Comparison of ENCODE assay signal across 9 cellular contexts in genomic region chr18:12278765-12279682, GRCh38. TPM values are rescaled to one million over a fixed set of nuclear protein-coding genes. Genes with fewer than 3 reads are reported as not detected.
DNase-seq lines count a peak whose midpoint lies in the region; ATAC-seq and TF ChIP-seq lines count a peak whose summit lies in the region.
"Had no signal": no experiment of that assay in that cellular context is flagged by ENCODE, and none has a peak within 500 bp of the region (broad histone marks: within the 10 kb centered on the region; RNA-seq: fewer than 3 reads in every experiment).

No MANE protein-coding gene starts in this region.

- dilution Hi-C loops in mammary epithelial cell (cut with HindIII; ENCODE audit: low sequenced_read_pairs) = no loop called here

- peak; percentile 91 for DNase-seq in H7
- DNase-seq in mammary epithelial cell = peak; percentile 87
- peak; percentile 90 for DNase-seq in skeletal muscle cell (ENCODE audit: low read depth)
- no peak for DNase-seq in KG1 (lab: John Stamatoyannopoulos, UW)
- no peak for DNase-seq in activated naive CD8-positive, alpha-beta T cell treated with anti-CD3 and anti-CD28 coated beads for 36 hours
- DNase-seq: activated B cell treated with CpG ODN at 0.5 μM for 24 hours had no signal

- H3K27ac ChIP-seq in mammary epithelial cell (ENCODE audit: insufficient read depth, low read depth, low read length) = peak overlapping the region; percentile 83
- peak overlapping the region; percentile 68 for H3K27ac ChIP-seq in iPS-18a (ENCODE audit: low read length)

- ATAC-seq in GM21360 (IDR thresholded peaks at IDR 0.05; ENCODE audit: unreplicated experiment) (no peak), HG03097 (IDR thresholded peaks at IDR 0.05; ENCODE audit: low FRiP score, unreplicated experiment) (no peak)

- H3K4me3 Mint-ChIP-seq in activated naive CD8-positive, alpha-beta T cell treated with anti-CD3 and anti-CD28 coated beads for 36 hours = no peak overlapping the region
- H3K4me3 Mint-ChIP-seq: activated B cell treated with CpG ODN at 0.5 μM for 24 hours had no signal

- BruUV-seq in mammary epithelial cell (replicated peaks; lab: Mats Ljungman, UMichigan) = TSS peak; percentile 86

- no peak overlapping the region for H3K27ac Mint-ChIP-seq in activated naive CD8-positive, alpha-beta T cell treated with anti-CD3 and anti-CD28 coated beads for 36 hours
- H3K27ac Mint-ChIP-seq: activated B cell treated with CpG ODN at 0.5 μM for 24 hours had no signal

- H3K27me3 ChIP-seq in H7 (ENCODE audit: control insufficient read depth, insufficient read depth, low read length) (no peaks in the 10 kb centered on the region), mammary epithelial cell (ENCODE audit: insufficient read depth, low read length) (no peaks in the 10 kb centered on the region), iPS-18a (ENCODE audit: control insufficient read depth, insufficient read depth, low read length) (no peaks in the 10 kb centered on the region)

- H3K9me3 Mint-ChIP-seq in activated naive CD8-positive, alpha-beta T cell treated with anti-CD3 and anti-CD28 coated beads for 36 hours = no peaks in the 10 kb centered on the region
- H3K9me3 Mint-ChIP-seq: activated B cell treated with CpG ODN at 0.5 μM for 24 hours had no signal

- CTCF ChIA-PET in mammary epithelial cell (lab: Charles Lee; ENCODE audit: low non-redundant PET) = interaction anchor here (1.1 kb wide), 1 partner anchor 49 kb away, joined by 3 read pairs; no protein-coding TSS in a partner anchor

- TF ChIP-seq CTCF in mammary epithelial cell (conservative IDR thresholded peaks at IDR 0.05 in 1 of 2, IDR thresholded peaks at IDR 0.05 in 1 of 2; ENCODE audit: extremely low read depth in 1 of 2, insufficient read depth in 1 of 2, low read depth in 1 of 2, low read length in 2 of 2) = no peak

- H3K4me1 Mint-ChIP-seq in activated naive CD8-positive, alpha-beta T cell treated with anti-CD3 and anti-CD28 coated beads for 36 hours = no peaks in the 10 kb centered on the region
- H3K4me1 Mint-ChIP-seq: activated B cell treated with CpG ODN at 0.5 μM for 24 hours had no signal

- in situ Hi-C loops in mammary epithelial cell (cut with MboI; ENCODE audit: low sequenced_read_pairs in 2 of 2) = no loop called here

- no peaks in the 10 kb centered on the region for H3K9me3 ChIP-seq in mammary epithelial cell (replicated peaks; ENCODE audit: insufficient read depth, low read length)
- no peaks in the 10 kb centered on the region for H3K9me3 ChIP-seq in iPS-18a (ENCODE audit: control insufficient read depth, low read depth, low read length)

- H3K36me3 Mint-ChIP-seq in activated naive CD8-positive, alpha-beta T cell treated with anti-CD3 and anti-CD28 coated beads for 36 hours = no peaks in the 10 kb centered on the region

- intact Hi-C loops in mammary epithelial cell (cut with micrococcal nuclease) = loop anchor here (5.0 to 10.0 kb wide), 2 partner anchors 378 to 424 kb away; partner anchors contain the start of genes CHMP1B and SPIRE1

- WGBS in mammary epithelial cell (ENCODE audit: low coverage, missing lambda C conversion rate) = 9% methylated on average over 26 of the region's 30 CpGs

- H3K36me3 ChIP-seq in H7 (replicated peaks; ENCODE audit: control insufficient read depth, insufficient read depth, low read length) (no peaks in the 10 kb centered on the region), mammary epithelial cell (ENCODE audit: insufficient read depth, low read length) (no peaks in the 10 kb centered on the region), iPS-18a (ENCODE audit: control insufficient read depth, low read depth, low read length) (no peaks in the 10 kb centered on the region)

- no peaks in the 10 kb centered on the region for H3K79me2 ChIP-seq in mammary epithelial cell (ENCODE audit: insufficient read depth, low read length)

- peaks cover 13% of the 10 kb centered on the region for H3K27me3 Mint-ChIP-seq in activated naive CD8-positive, alpha-beta T cell treated with anti-CD3 and anti-CD28 coated beads for 36 hours

- peaks cover 43% of the 10 kb centered on the region for H3K4me1 ChIP-seq in mammary epithelial cell (ENCODE audit: insufficient read depth, low read length)
- H3K4me1 ChIP-seq in iPS-18a (ENCODE audit: control insufficient read depth, low read depth, low read length) = peaks cover 14% of the 10 kb centered on the region

- no peak overlapping the region for H3K4me3 ChIP-seq in H7 (ENCODE audit: insufficient read depth, low read depth, low read length)
- H3K4me3 ChIP-seq in mammary epithelial cell (replicated peaks in 1 of 3; ENCODE audit: insufficient read depth in 1 of 3, low read depth in 2 of 3, low read length in 3 of 3) = peak overlapping the region; percentile 7 to 28 (median 18)
- H3K4me3 ChIP-seq in iPS-18a (ENCODE audit: low read length) = no peak overlapping the region
- H3K4me3 ChIP-seq in skeletal muscle cell (ENCODE audit: low read depth, low read length) = peak overlapping the region; percentile 41

- H3K4me2 ChIP-seq in mammary epithelial cell (ENCODE audit: insufficient read depth, low read depth, low read length) = peak overlapping the region; percentile 76

- H3K9ac ChIP-seq in mammary epithelial cell (ENCODE audit: insufficient read depth, low read length) (peak overlapping the region; percentile 68), iPS-18a (ENCODE audit: low read length) (peak overlapping the region; percentile 17)

- peak overlapping the region; percentile 93 for H2AFZ ChIP-seq in mammary epithelial cell (ENCODE audit: low read depth, low read length)

- H4K20me1 ChIP-seq in mammary epithelial cell (ENCODE audit: insufficient read depth, low read length) = no peaks in the 10 kb centered on the region

RNA-seq across cellular contexts. Expression of gene CIDEA, which starts 24.9 kb away (rescaled TPM):
- 0.15 TPM in 1 of 2 replicates, not detected in the other for total RNA-seq in H7 (2014; rRNA removed; shearing (Covaris generic))
- 1 to 10 TPM in 1 of 2 donors, under 1 TPM in 1; 0.94 to 1.3 TPM for total RNA-seq in mammary epithelial cell
- 4.9 TPM for polyA plus RNA-seq in mammary epithelial cell
- polyA minus RNA-seq in mammary epithelial cell = 15.5 TPM
- not detected for total RNA-seq in activated naive CD8-positive, alpha-beta T cell treated with anti-CD3 and anti-CD28 coated beads for 36 hours
- total RNA-seq: activated B cell treated with CpG ODN at 0.5 μM for 24 hours had no signal

RNA-seq across cellular contexts. Expression of gene TUBB6, which starts 29.0 kb away (rescaled TPM):
- 520 and 657 TPM in 2 replicates for total RNA-seq in H7 (2014; rRNA removed; shearing (Covaris generic))
- 1,000 to 10,000 TPM in 1 of 2 donors, 100 to 1,000 TPM in 1; 522 to 1,295 TPM for total RNA-seq in mammary epithelial cell
- 1,680 TPM for polyA plus RNA-seq in mammary epithelial cell
- polyA minus RNA-seq in mammary epithelial cell = 684 TPM
- 10 to 100 TPM; 11.1 to 11.6 TPM for total RNA-seq in activated naive CD8-positive, alpha-beta T cell treated with anti-CD3 and anti-CD28 coated beads for 36 hours

Comparison
In these comparisons a context has a peak if more than half of its experiments do, and no peak if none do; other contexts are left out.
1. DNase-seq: peak in H7 (single experiment), mammary epithelial cell (single experiment) and skeletal muscle cell (single experiment); none in KG1 (single experiment) and activated naive CD8-positive, alpha-beta T cell treated with anti-CD3 and anti-CD28 coated beads for 36 hours (single experiment).
2. H3K4me3 ChIP-seq: peak in mammary epithelial cell (3 of 3) and skeletal muscle cell (single experiment); none in H7 (single experiment) and iPS-18a (single experiment).
3. RNA of gene TUBB6, which starts 29.0 kb away (total RNA-seq): 522 to 1,295 TPM in mammary epithelial cell and 520 to 657 TPM in H7; 11.1 to 11.6 TPM in activated naive CD8-positive, alpha-beta T cell treated with anti-CD3 and anti-CD28 coated beads for 36 hours; every median in the first group is over 10 times any median in the second.